In genomic region chr10:97534746-97535367, GRCh38 we compare ENCODE assay signal across 9 cellular contexts. TPM values are rescaled to one million over a fixed set of nuclear protein-coding genes. Genes with fewer than 3 reads are reported as not detected.
A peak's percentile ranks its signal among the peaks of the same experiment; 100 is the strongest.
DNase-seq lines count a peak whose midpoint lies in the region; ATAC-seq and TF ChIP-seq lines count a peak whose summit lies in the region.
"Had no signal": no experiment of that assay in that cellular context is flagged by ENCODE, and none has a peak within 500 bp of the region (broad histone marks: within the 10 kb centered on the region; RNA-seq: fewer than 3 reads in every experiment).

No MANE protein-coding gene starts in this region.

- no TSS peak for BruUV-seq in MCF 10A (replicated peaks; lab: Mats Ljungman, UMichigan)

- H3K9me3 Mint-ChIP-seq in MCF 10A (ENCODE audit: unreplicated experiment): no peaks in the 10 kb centered on the region
- H3K9me3 Mint-ChIP-seq: natural killer cell treated with Interleukin-12 subunit alpha and Interleukin-12 subunit beta and Interleukin-15 and Interleukin-18, amount 100 ng/mL, for 72 hours had no signal

- H3K4me1 ChIP-seq in breast epithelium: peaks cover 0 to 6% of the 10 kb centered on the region in 2 donors

- TF ChIP-seq CTCF in MCF 10A (IDR thresholded peaks at IDR 0.05; ENCODE audit: unreplicated experiment) (peak; percentile 56), breast epithelium (IDR thresholded peaks at IDR 0.05) (no peak), coronary artery (IDR thresholded peaks at IDR 0.05) (peak; percentile 21)

- no peaks in the 10 kb centered on the region for H3K27me3 Mint-ChIP-seq in MCF 10A (ENCODE audit: insufficient read depth, unreplicated experiment)
- H3K27me3 Mint-ChIP-seq: natural killer cell treated with Interleukin-12 subunit alpha and Interleukin-12 subunit beta and Interleukin-15 and Interleukin-18, amount 100 ng/mL, for 72 hours had no signal

- H3K36me3 Mint-ChIP-seq in MCF 10A (ENCODE audit: insufficient read depth, unreplicated experiment): no peaks in the 10 kb centered on the region
- H3K36me3 Mint-ChIP-seq: natural killer cell treated with Interleukin-12 subunit alpha and Interleukin-12 subunit beta and Interleukin-15 and Interleukin-18, amount 100 ng/mL, for 72 hours had no signal

- H3K4me3 Mint-ChIP-seq in MCF 10A (ENCODE audit: unreplicated experiment): no peak overlapping the region
- H3K4me3 Mint-ChIP-seq: natural killer cell treated with Interleukin-12 subunit alpha and Interleukin-12 subunit beta and Interleukin-15 and Interleukin-18, amount 100 ng/mL, for 72 hours had no signal

- no peaks in the 10 kb centered on the region for H3K36me3 ChIP-seq in breast epithelium

- DNase-seq in MCF 10A (ENCODE audit: unreplicated experiment) (peak; percentile 71), breast epithelium (ENCODE audit: low spot score in 2 of 2) (no peak), RPMI7951 (ENCODE audit: low read depth) (peak; percentile 33), coronary artery (ENCODE audit: low spot score) (no peak), nucleus accumbens (lab: John Stamatoyannopoulos, UW) (peak in 38 of 56 donors; percentile 12 to 81 (median 35)), NCI-H187 (lab: John Stamatoyannopoulos, UW) (no peak), KG1 (lab: John Stamatoyannopoulos, UW) (no peak)

- TF ChIP-seq POLR2A in breast epithelium (IDR thresholded peaks at IDR 0.05): no peak

- H3K27ac Mint-ChIP-seq in MCF 10A (ENCODE audit: low read depth, unreplicated experiment): no peak overlapping the region
- H3K27ac Mint-ChIP-seq: natural killer cell treated with Interleukin-12 subunit alpha and Interleukin-12 subunit beta and Interleukin-15 and Interleukin-18, amount 100 ng/mL, for 72 hours had no signal

- H3K27ac ChIP-seq in breast epithelium (no peak overlapping the region), coronary artery (no peak overlapping the region)

- no peaks in the 10 kb centered on the region for H3K27me3 ChIP-seq in breast epithelium

- intact Hi-C loops in MCF 10A (cut with micrococcal nuclease): loop anchor here (2.0 kb wide), 1 partner anchor 18 kb away; no protein-coding TSS in a partner anchor
- intact Hi-C loops in breast epithelium (cut with DNase I; ENCODE audit: low total_unique reads): no loop called here

- POLR2A ChIA-PET in MCF 10A (lab: Yijun Ruan, JAX): interaction anchor here (0.8 to 1.2 kb wide), 4 partner anchors 9 to 76 kb away, joined by 3 to 4 read pairs (median 4); no protein-coding TSS in a partner anchor

- H3K9me3 ChIP-seq in breast epithelium: no peaks in the 10 kb centered on the region

- no peak for ATAC-seq in GM18502 (IDR thresholded peaks at IDR 0.05; ENCODE audit: poor library complexity, unreplicated experiment)

- CTCF ChIA-PET in MCF 10A (lab: Yijun Ruan, JAX): interaction anchor here (0.6 to 3.3 kb wide), 20 partner anchors 10 to 276 kb away, joined by 3 to 19 read pairs (median 4); partner anchors contain the start of genes ANKRD2 and HOGA1

- H3K4me3 ChIP-seq in breast epithelium: no peak overlapping the region
- no peak overlapping the region for H3K4me3 ChIP-seq in coronary artery

- peaks cover 10% of the 10 kb centered on the region for H3K4me1 Mint-ChIP-seq in MCF 10A (ENCODE audit: insufficient read depth, unreplicated experiment)

RNA-seq across cellular contexts. Expression of gene UBTD1, which starts 36.1 kb away (rescaled TPM):
- total RNA-seq in MCF 10A (2022) (7.2 and 7.8 TPM in 2 replicates), breast epithelium (10 to 100 TPM in 2 of 3 donors, 1 to 10 TPM in 1; 9.9 to 14.7 (median 12.4) TPM)
- 16.8 and 18.5 TPM in 2 replicates for total RNA-seq in RPMI7951 (2014; rRNA removed; shearing (Covaris generic))

RNA-seq across cellular contexts. Expression of gene MMS19, which starts 36.6 kb away (rescaled TPM):
- total RNA-seq in MCF 10A (2022): 67.0 and 67.2 TPM in 2 replicates
- 100 to 1,000 TPM in 1 of 3 donors, 10 to 100 TPM in 2; 73.0 to 109 (median 78.7) TPM for total RNA-seq in breast epithelium
- 73.9 and 87.0 TPM in 2 replicates for total RNA-seq in RPMI7951 (2014; rRNA removed; shearing (Covaris generic))

RNA-seq across cellular contexts. Expression of gene ANKRD2, which starts 37.7 kb away (rescaled TPM):
- total RNA-seq in MCF 10A (2022) (1.8 and 5.8 TPM in 2 replicates), breast epithelium (not detected)
- total RNA-seq in RPMI7951 (2014; rRNA removed; shearing (Covaris generic)): not detected in 2 replicates
- total RNA-seq: natural killer cell treated with Interleukin-12 subunit alpha and Interleukin-12 subunit beta and Interleukin-15 and Interleukin-18, amount 100 ng/mL, for 72 hours had no signal

RNA-seq across cellular contexts. Expression of gene HOGA1, which starts 49.3 kb away (rescaled TPM):
- total RNA-seq in MCF 10A (2022): 0.88 and 1.7 TPM in 2 replicates
- total RNA-seq in breast epithelium: 10 to 100 TPM in 1 of 3 donors, 1 to 10 TPM in 2; 1.9 to 11.0 (median 2.3) TPM
- 0.24 and 0.78 TPM in 2 replicates for total RNA-seq in RPMI7951 (2014; rRNA removed; shearing (Covaris generic))
- total RNA-seq: natural killer cell treated with Interleukin-12 subunit alpha and Interleukin-12 subunit beta and Interleukin-15 and Interleukin-18, amount 100 ng/mL, for 72 hours had no signal

RNA-seq across cellular contexts. Expression of gene C10orf62, which starts 54.7 kb away (rescaled TPM):
- total RNA-seq in MCF 10A (2022) (0.26 TPM in 1 of 2 replicates, not detected in the other), breast epithelium (under 1 TPM in 2 of 3 donors, not detected in 1; 0.32 to 0.33 TPM)
- 0.10 TPM in 1 of 2 replicates, not detected in the other for total RNA-seq in RPMI7951 (2014; rRNA removed; shearing (Covaris generic))
- total RNA-seq: natural killer cell treated with Interleukin-12 subunit alpha and Interleukin-12 subunit beta and Interleukin-15 and Interleukin-18, amount 100 ng/mL, for 72 hours had no signal

Comparison
In these comparisons a context has a peak if more than half of its experiments do, and no peak if none do; other contexts are left out.
1. DNase-seq: peak in MCF 10A (single experiment), RPMI7951 (single experiment) and nucleus accumbens (38 of 56); none in breast epithelium (0 of 2), coronary artery (single experiment), NCI-H187 (0 of 2) and KG1 (single experiment).
2. CTCF ChIP-seq: peak in MCF 10A (single experiment) and coronary artery (single experiment); none in breast epithelium (0 of 3).